Comparison of ENCODE assay signal across 17 cellular contexts in the genomic region with DNA sequence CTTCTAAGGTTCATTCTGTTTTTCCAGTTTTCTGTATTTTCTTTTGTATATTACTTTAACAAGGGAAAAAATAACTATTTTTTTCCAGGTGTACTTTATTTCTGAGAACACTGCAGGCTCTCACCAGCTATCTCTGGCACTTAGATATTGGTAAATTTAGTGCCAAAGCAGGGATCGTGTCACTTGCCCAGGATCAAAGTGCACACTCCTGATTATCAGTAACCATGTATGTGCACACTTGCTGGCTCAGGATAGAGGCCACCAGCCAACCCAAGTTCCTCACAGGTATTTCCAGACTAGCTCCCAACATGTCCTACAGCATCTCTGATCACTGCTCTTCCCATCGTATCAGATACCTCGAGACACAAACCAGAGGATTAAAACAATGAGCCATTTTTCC. TPM values are rescaled to one million over a fixed set of nuclear protein-coding genes. Genes with fewer than 3 reads are reported as not detected.
DNase-seq lines count a peak whose midpoint lies in the region; ATAC-seq, FAIRE-seq and TF ChIP-seq lines count a peak whose summit lies in the region.
"Had no signal": no experiment of that assay in that cellular context is flagged by ENCODE, and none has a peak within 500 bp of the region (broad histone marks: within the 10 kb centered on the region; RNA-seq: fewer than 3 reads in every experiment).

No MANE protein-coding gene starts in this region.

- no peak overlapping the region for H4K5ac ChIP-seq in H9 (ENCODE audit: insufficient read length, low read depth, low read length)

- no peak overlapping the region for H2BK15ac ChIP-seq in H9 (ENCODE audit: low read depth, low read length)

- no peaks in the 10 kb centered on the region for H3K79me1 ChIP-seq in H9 (ENCODE audit: insufficient read depth, low read depth, low read length, poor library complexity, severe bottlenecking)

- no peak overlapping the region for H2BK20ac ChIP-seq in H9 (ENCODE audit: low read depth, low read length, poor library complexity, severe bottlenecking)

- no peak overlapping the region for H3K14ac ChIP-seq in H9 (ENCODE audit: insufficient read depth, low read length)

- no peaks in the 10 kb centered on the region for H3K79me2 ChIP-seq in H9 (ENCODE audit: insufficient read depth, low read length)

- no peak overlapping the region for H2BK120ac ChIP-seq in H9 (ENCODE audit: low read depth, low read length, poor library complexity, severe bottlenecking)

- H3K27ac Mint-ChIP-seq in H9: peak overlapping the region in 2 of 3 experiments; percentile 83 to 93; a peak in 3 of 7 replicates
- no peak overlapping the region for H3K27ac Mint-ChIP-seq in activated naive CD4-positive, alpha-beta T cell treated with anti-CD3 and anti-CD28 coated beads, Interleukin-2, amount 10 ng/mL, durations not matched to agents 7 days and 5 days
- H3K27ac Mint-ChIP-seq: CD4-positive, alpha-beta T cell had no signal

- CTCF ChIA-PET in activated naive CD4-positive, alpha-beta T cell treated with anti-CD3 and anti-CD28 coated beads, Interleukin-2, amount 10 ng/mL, durations not matched to agents 7 days and 5 days (lab: Charles Lee): interaction anchor here (0.6 to 1.5 kb wide), 5 partner anchors 53 to 297 kb away, joined by 3 to 6 read pairs (median 3); no protein-coding TSS in a partner anchor

- no peak overlapping the region for H2AK5ac ChIP-seq in H9 (ENCODE audit: insufficient read length, low read length)

- H3T11ph ChIP-seq in H9 (ENCODE audit: low read length): no peak overlapping the region

- H3K56ac ChIP-seq in H9 (ENCODE audit: insufficient read length, low read depth, low read length): no peak overlapping the region

- H3K9me3 ChIP-seq in H9 (ENCODE audit: control insufficient read depth, low read depth, low read length) (no peaks in the 10 kb centered on the region), body of pancreas (no peaks in the 10 kb centered on the region), pancreas (no peaks in the 10 kb centered on the region), breast epithelium (no peaks in the 10 kb centered on the region)

- TF ChIP-seq POLR2A in body of pancreas (IDR thresholded peaks at IDR 0.05): no peak
- no peak for TF ChIP-seq POLR2A in breast epithelium (IDR thresholded peaks at IDR 0.05)

- H3K4me1 ChIP-seq in H9 (ENCODE audit: insufficient read depth, low read length) (no peaks in the 10 kb centered on the region; the same call in 1 of the 2 replicates), body of pancreas (peaks cover 26% of the 10 kb centered on the region), pancreas (peaks cover 6 to 16% (median 11%) of the 10 kb centered on the region in 3 donors), breast epithelium (no peaks in the 10 kb centered on the region)

- H2BK5ac ChIP-seq in H9 (ENCODE audit: insufficient read length, low read length): no peak overlapping the region

- H3K27me3 ChIP-seq in H9 (ENCODE audit: insufficient read depth, low read length): no peaks in the 10 kb centered on the region
- H3K27me3 ChIP-seq in body of pancreas: no peaks in the 10 kb centered on the region
- no peaks in the 10 kb centered on the region for H3K27me3 ChIP-seq in pancreas
- H3K27me3 ChIP-seq in breast epithelium: no peaks in the 10 kb centered on the region

- no peak overlapping the region for H3K18ac ChIP-seq in H9 (ENCODE audit: insufficient read length, low read depth, low read length)

- peaks cover 46 to 48% of the 10 kb centered on the region in 2 experiments for H3K4me1 Mint-ChIP-seq in H9
- H3K4me1 Mint-ChIP-seq in activated naive CD4-positive, alpha-beta T cell treated with anti-CD3 and anti-CD28 coated beads, Interleukin-2, amount 10 ng/mL, durations not matched to agents 7 days and 5 days: peaks cover 8% of the 10 kb centered on the region

- no peaks in the 10 kb centered on the region for H3K36me3 ChIP-seq in body of pancreas (replicated peaks in 1 of 2; ENCODE audit: insufficient read depth in 1 of 2, low read depth in 2 of 2)
- no peaks in the 10 kb centered on the region for H3K36me3 ChIP-seq in pancreas
- no peaks in the 10 kb centered on the region for H3K36me3 ChIP-seq in breast epithelium

- no peak overlapping the region for H4K91ac ChIP-seq in H9 (ENCODE audit: insufficient read length, low read depth, low read length)

- no peak overlapping the region for H3K9ac ChIP-seq in H9 (ENCODE audit: extremely low read depth, insufficient read length, low read length)

- H4K20me1 ChIP-seq in H9 (ENCODE audit: control insufficient read depth, insufficient read depth, insufficient read length): no peaks in the 10 kb centered on the region

- peaks cover 4% of the 10 kb centered on the region for H3K23me2 ChIP-seq in H9 (ENCODE audit: insufficient read length, low read depth, low read length, poor library complexity, severe bottlenecking)

- FAIRE-seq in pancreas (lab: Jason Lieb, UNC): no peak
- FAIRE-seq: GM12891, HTR-8/SVneo had no signal

- H3K36me3 Mint-ChIP-seq in H9 (ENCODE audit: insufficient read depth in 1 of 3, low read depth in 3 of 3): no peaks in the 10 kb centered on the region
- H3K36me3 Mint-ChIP-seq in activated naive CD4-positive, alpha-beta T cell treated with anti-CD3 and anti-CD28 coated beads, Interleukin-2, amount 10 ng/mL, durations not matched to agents 7 days and 5 days: no peaks in the 10 kb centered on the region

- no CpG with 5 or more reads among the region's 3 CpGs for WGBS in H9 (ENCODE audit: extremely low coverage, insufficient read length, low lambda C conversion rate)
- WGBS in body of pancreas, 2 donors: 41 to 51% methylated on average over 3 of the region's 3 CpGs
- WGBS in pancreas, 2 donors: 25 to 32% methylated on average over 3 of the region's 3 CpGs

- H3K23ac ChIP-seq in H9 (ENCODE audit: insufficient read length, low read depth, low read length): no peak overlapping the region

- H3K27ac ChIP-seq in H9 (ENCODE audit: insufficient read length, low read depth, low read length) (no peak overlapping the region), body of pancreas (peak overlapping the region in 2 of 4 donors; percentile 4 to 40), pancreas (peak overlapping the region in 2 of 4 donors; percentile 22 to 37), breast epithelium (no peak overlapping the region)

- peaks cover 3% of the 10 kb centered on the region for H3K27me3 Mint-ChIP-seq in H9 (ENCODE audit: low read depth)
- peaks cover 44% of the 10 kb centered on the region for H3K27me3 Mint-ChIP-seq in activated naive CD4-positive, alpha-beta T cell treated with anti-CD3 and anti-CD28 coated beads, Interleukin-2, amount 10 ng/mL, durations not matched to agents 7 days and 5 days

- H3K4ac ChIP-seq in H9 (ENCODE audit: low read depth, low read length): no peak overlapping the region

- TF ChIP-seq CTCF in H9 (conservative IDR thresholded peaks at IDR 0.05) (no peak), body of pancreas (IDR thresholded peaks at IDR 0.05) (no peak), pancreas (IDR thresholded peaks at IDR 0.05) (no peak), breast epithelium (IDR thresholded peaks at IDR 0.05) (no peak)

- no peak overlapping the region for H3K4me2 ChIP-seq in H9 (ENCODE audit: insufficient read depth, insufficient read length, low read length)

- no peak overlapping the region for H2BK12ac ChIP-seq in H9 (ENCODE audit: insufficient read length, low read depth, low read length)

- H3K4me3 Mint-ChIP-seq in H9: no peak overlapping the region
- H3K4me3 Mint-ChIP-seq in activated naive CD4-positive, alpha-beta T cell treated with anti-CD3 and anti-CD28 coated beads, Interleukin-2, amount 10 ng/mL, durations not matched to agents 7 days and 5 days: no peak overlapping the region
- H3K4me3 Mint-ChIP-seq: CD4-positive, alpha-beta T cell had no signal

- no peak overlapping the region for H2AFZ ChIP-seq in H9 (ENCODE audit: low read length)

- intact Hi-C loops in body of pancreas (cut with DNase I): no loop called here
- intact Hi-C loops in pancreas (cut with DNase I): no loop called here
- intact Hi-C loops in breast epithelium (cut with DNase I; ENCODE audit: low total_unique reads): no loop called here

- DNase-seq in H9 (no peak), body of pancreas (peak in 3 of 4 donors; percentile 39 to 64 (median 49)), left lobe of liver (ENCODE audit: low spot score) (peak; percentile 86), pancreas (peak in 1 of 6 donors; percentile 29), DMS 273 treated with DMSO at 0.1 percent for 48 hours (lab: John Stamatoyannopoulos, UW) (no peak), T1000 (lab: John Stamatoyannopoulos, UW) (no peak), breast epithelium (ENCODE audit: low spot score in 2 of 2) (no peak)
- no peak for DNase-seq in activated naive CD4-positive, alpha-beta T cell treated with anti-CD3 and anti-CD28 coated beads, Interleukin-2, amount 10 ng/mL, durations not matched to agents 7 days and 5 days
- DNase-seq: ACHN; C1 segment of cervical spinal cord; Calu3; CD4-positive, alpha-beta T cell; DMS79; GOT3 had no signal

- H3K4me3 ChIP-seq in body of pancreas (no peak overlapping the region), pancreas (no peak overlapping the region), breast epithelium (no peak overlapping the region)

- ATAC-seq in body of pancreas (peak; percentile 66), left lobe of liver (peak; percentile 76), pancreas (peak; percentile 46 to 82 (median 65))
- ATAC-seq: HCT116 had no signal

- peaks cover 2 to 5% of the 10 kb centered on the region in 2 experiments; a peak in 2 of 5 replicates for H3K9me3 Mint-ChIP-seq in H9
- H3K9me3 Mint-ChIP-seq in activated naive CD4-positive, alpha-beta T cell treated with anti-CD3 and anti-CD28 coated beads, Interleukin-2, amount 10 ng/mL, durations not matched to agents 7 days and 5 days: no peaks in the 10 kb centered on the region
- H3K9me3 Mint-ChIP-seq: CD4-positive, alpha-beta T cell had no signal

- no peak overlapping the region for H4K8ac ChIP-seq in H9 (replicated peaks; ENCODE audit: insufficient read length, low read depth, low read length)

RNA-seq across cellular contexts. Expression of gene FZD5, which starts 5.8 kb away (rescaled TPM):
- 120 and 122 TPM in 2 replicates for total RNA-seq in H9 (2021)
- total RNA-seq in body of pancreas: 10 to 100 TPM; 26.7 to 27.5 TPM
- 32.9 TPM for total RNA-seq in left lobe of liver
- 10 to 100 TPM; 13.7 to 23.0 (median 15.7) TPM for total RNA-seq in pancreas
- 1 to 10 TPM; 5.3 to 7.2 TPM for polyA plus RNA-seq in pancreas
- 10 to 100 TPM in 2 of 3 donors, 1 to 10 TPM in 1; 5.2 to 17.0 (median 12.1) TPM for total RNA-seq in breast epithelium

Comparison
In these comparisons a context has a peak if more than half of its experiments do, and no peak if none do; other contexts are left out.
1. DNase-seq: peak in body of pancreas (3 of 4) and left lobe of liver (single experiment); none in H9 (single experiment), activated naive CD4-positive, alpha-beta T cell treated with anti-CD3 and anti-CD28 coated beads, Interleukin-2, amount 10 ng/mL, durations not matched to agents 7 days and 5 days (single experiment), DMS 273 treated with DMSO at 0.1 percent for 48 hours (single experiment), T1000 (single experiment) and breast epithelium (0 of 2).
2. Peak in every context shown above with its lines, with median percentiles within 50 percentile points of each other: ATAC-seq.